ENCODE assay signal across 16 cellular contexts in the genomic region with DNA sequence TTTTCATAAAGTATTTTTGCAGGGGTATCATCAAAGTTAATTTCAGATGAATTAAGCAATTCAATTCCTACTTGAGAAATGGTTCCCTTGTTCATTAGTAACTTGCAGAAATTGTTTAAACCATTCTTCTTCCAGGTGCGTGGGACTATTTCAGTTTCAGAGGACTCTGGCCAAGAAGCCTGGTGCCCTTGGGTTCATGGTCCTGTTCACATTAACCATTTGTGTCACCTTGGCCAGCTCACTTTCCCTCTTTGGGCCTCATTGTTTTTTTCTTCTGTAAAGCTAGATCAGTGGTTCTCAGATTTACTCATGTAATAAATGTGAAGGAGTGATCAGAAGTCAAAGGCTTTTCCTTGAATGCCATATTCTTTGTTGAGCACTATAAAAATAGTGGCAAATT.
"Had no signal": no experiment of that assay in that cellular context is flagged by ENCODE, and none has a peak within 500 bp of the region (broad histone marks: within the 10 kb centered on the region; RNA-seq: fewer than 3 reads in every experiment).

No MANE protein-coding gene starts in this region.

- H3K9me3 ChIP-seq: esophagus muscularis mucosa, gastroesophageal sphincter, heart right ventricle, left ventricle myocardium inferior, lower lobe of right lung, mucosa of descending colon had no signal

- DNase-seq: dermis blood vessel endothelial cell; dorsolateral prefrontal cortex; effector CD4-positive, alpha-beta T cell; effector memory CD4-positive, alpha-beta T cell; foreskin keratinocyte; heart right ventricle; hippocampal formation; left cardiac atrium; left ventricle myocardium inferior; lower lobe of right lung; mesenchymal stem cell; mucosa of descending colon; naive B cell had no signal

- H3K4me3 ChIP-seq: coronary artery, dorsolateral prefrontal cortex, esophagus muscularis mucosa, gastroesophageal sphincter, heart right ventricle, left ventricle myocardium inferior, lower lobe of right lung, mucosa of descending colon had no signal

- H3K27me3 ChIP-seq: dorsolateral prefrontal cortex, esophagus muscularis mucosa, heart right ventricle had no signal

- ATAC-seq: foreskin keratinocyte, gastroesophageal sphincter, heart right ventricle, lower lobe of right lung, mucosa of descending colon had no signal

- H3K36me3 ChIP-seq: esophagus muscularis mucosa, gastroesophageal sphincter, heart right ventricle, left ventricle myocardium inferior, lower lobe of right lung had no signal

- H3K4me1 ChIP-seq: esophagus muscularis mucosa, foreskin keratinocyte, gastroesophageal sphincter had no signal

- H3K27ac ChIP-seq: coronary artery, esophagus muscularis mucosa, foreskin keratinocyte, gastroesophageal sphincter, heart right ventricle, left ventricle myocardium inferior, lower lobe of right lung had no signal
